ENCODE assay signal across 9 cellular contexts in genomic region chr7:157271315-157271990, GRCh38.
A peak's percentile ranks its signal among the peaks of the same experiment; 100 is the strongest.
DNase-seq lines count a peak whose midpoint lies in the region; ATAC-seq and TF ChIP-seq lines count a peak whose summit lies in the region.
"Had no signal": no experiment of that assay in that cellular context is flagged by ENCODE, and none has a peak within 500 bp of the region (broad histone marks: within the 10 kb centered on the region; RNA-seq: fewer than 3 reads in every experiment).

No MANE protein-coding gene starts in this region.

- TF ChIP-seq CTCF in ascending aorta (IDR thresholded peaks at IDR 0.05) (no peak), liver (IDR thresholded peaks at IDR 0.05; ENCODE audit: low read depth, low read length, missing input control) (no peak), suprapubic skin (IDR thresholded peaks at IDR 0.05) (no peak)

- TF ChIP-seq RAD21 in liver (IDR thresholded peaks at IDR 0.05), result no peak

- in situ Hi-C loops in ACHN (cut with HindIII; ENCODE audit: low pct_ligation_motif_present, low pct_unique_long_range_greater_than_20kb, low sequenced_read_pairs), result no loop called here

- H3K27me3 ChIP-seq in ascending aorta (no peaks in the 10 kb centered on the region), liver (ENCODE audit: control insufficient read depth in 4 of 4, insufficient read depth in 4 of 4, low read length in 3 of 4) (no peaks in the 10 kb centered on the region), suprapubic skin (no peaks in the 10 kb centered on the region)

- ATAC-seq in GM21390 (IDR thresholded peaks at IDR 0.05; ENCODE audit: unreplicated experiment) (no peak), GM21447 (IDR thresholded peaks at IDR 0.05; ENCODE audit: unreplicated experiment) (no peak)

- H3K27ac ChIP-seq in ascending aorta (peak overlapping the region; percentile 94 to 95), liver (ENCODE audit: low read depth in 1 of 2, low read length in 2 of 2) (peak overlapping the region; percentile 92 to 96), suprapubic skin (peak overlapping the region; percentile 66)

- 95% methylated on average over 15 of the region's 15 CpGs for WGBS in liver
- WGBS in suprapubic skin, result 90% methylated on average over 12 of the region's 15 CpGs

- H3K4me3 ChIP-seq in ascending aorta (no peak overlapping the region), liver (ENCODE audit: low read depth in 1 of 3, low read length in 3 of 3) (no peak overlapping the region), suprapubic skin (no peak overlapping the region)

- no peak for TF ChIP-seq EP300 in suprapubic skin (IDR thresholded peaks at IDR 0.05)

- DNase-seq in NCI-H82 (lab: John Stamatoyannopoulos, UW) (peak; percentile 39), NCI-H82 treated with DMSO at 0.1 percent for 48 hours (lab: John Stamatoyannopoulos, UW; ENCODE audit: unreplicated experiment) (no peak), ascending aorta (ENCODE audit: low spot score in 2 of 2) (no peak), suprapubic skin (ENCODE audit: low spot score in 2 of 2) (peak in 1 of 2 donors; percentile 62), ACHN (no peak)
- DNase-seq: NCI-H1930 had no signal

- H3K36me3 ChIP-seq in ascending aorta (peaks cover 8 to 23% of the 10 kb centered on the region in 2 donors), liver (ENCODE audit: control insufficient read depth in 4 of 4, insufficient read depth in 3 of 4, low read depth in 1 of 4, low read length in 3 of 4) (peaks cover 0 to 20% (median 14%) of the 10 kb centered on the region in 4 donors), suprapubic skin (peaks cover 27% of the 10 kb centered on the region)

- H3K9ac ChIP-seq in liver (ENCODE audit: low read depth in 1 of 2, low read length in 2 of 2), result peak overlapping the region in 1 of 2 donors; percentile 51

- H3K9me3 ChIP-seq in ascending aorta (no peaks in the 10 kb centered on the region), liver (ENCODE audit: control insufficient read depth in 4 of 4, low read length in 3 of 4) (no peaks in the 10 kb centered on the region), suprapubic skin (no peaks in the 10 kb centered on the region)

- no peak for TF ChIP-seq POLR2A in suprapubic skin (IDR thresholded peaks at IDR 0.05)

- H3K4me1 ChIP-seq in ascending aorta, result peaks cover 21 to 25% of the 10 kb centered on the region in 2 donors
- H3K4me1 ChIP-seq in liver (ENCODE audit: control insufficient read depth in 4 of 4, insufficient read depth in 4 of 4, low read length in 3 of 4), result peaks cover 0 to 23% (median 9%) of the 10 kb centered on the region in 4 donors
- peaks cover 31% of the 10 kb centered on the region for H3K4me1 ChIP-seq in suprapubic skin

- intact Hi-C loops in ascending aorta (cut with DNase I), result loop anchor here (5.0 kb wide), 1 partner anchor 324 kb away; the partner anchor contains the start of gene NOM1

TF ChIP-seq in liver, 16 proteins besides CTCF, POLR2A, EP300 and RAD21:
- TF ChIP-seq HNF4G (IDR thresholded peaks at IDR 0.05) (no peak), ATF3 (IDR thresholded peaks at IDR 0.05) (no peak), ZBTB33 (IDR thresholded peaks at IDR 0.05) (no peak), FOXA1 (IDR thresholded peaks at IDR 0.05) (no peak), JUND (IDR thresholded peaks at IDR 0.05) (no peak), TAF1 (conservative IDR thresholded peaks at IDR 0.05) (no peak), REST (IDR thresholded peaks at IDR 0.05) (no peak), GABPA (IDR thresholded peaks at IDR 0.05 in 1 of 2, conservative IDR thresholded peaks at IDR 0.05 in 1 of 2) (no peak), HNF4A (conservative IDR thresholded peaks at IDR 0.05) (no peak), EGR1 (IDR thresholded peaks at IDR 0.05; ENCODE audit: low read depth in 2 of 2) (no peak), YY1 (IDR thresholded peaks at IDR 0.05) (no peak), FOXA2 (IDR thresholded peaks at IDR 0.05) (no peak), NR2F2 (IDR thresholded peaks at IDR 0.05) (no peak), RXRA (IDR thresholded peaks at IDR 0.05) (no peak)
